Comparison of ENCODE assay signal across 8 cellular contexts in the genomic region with DNA sequence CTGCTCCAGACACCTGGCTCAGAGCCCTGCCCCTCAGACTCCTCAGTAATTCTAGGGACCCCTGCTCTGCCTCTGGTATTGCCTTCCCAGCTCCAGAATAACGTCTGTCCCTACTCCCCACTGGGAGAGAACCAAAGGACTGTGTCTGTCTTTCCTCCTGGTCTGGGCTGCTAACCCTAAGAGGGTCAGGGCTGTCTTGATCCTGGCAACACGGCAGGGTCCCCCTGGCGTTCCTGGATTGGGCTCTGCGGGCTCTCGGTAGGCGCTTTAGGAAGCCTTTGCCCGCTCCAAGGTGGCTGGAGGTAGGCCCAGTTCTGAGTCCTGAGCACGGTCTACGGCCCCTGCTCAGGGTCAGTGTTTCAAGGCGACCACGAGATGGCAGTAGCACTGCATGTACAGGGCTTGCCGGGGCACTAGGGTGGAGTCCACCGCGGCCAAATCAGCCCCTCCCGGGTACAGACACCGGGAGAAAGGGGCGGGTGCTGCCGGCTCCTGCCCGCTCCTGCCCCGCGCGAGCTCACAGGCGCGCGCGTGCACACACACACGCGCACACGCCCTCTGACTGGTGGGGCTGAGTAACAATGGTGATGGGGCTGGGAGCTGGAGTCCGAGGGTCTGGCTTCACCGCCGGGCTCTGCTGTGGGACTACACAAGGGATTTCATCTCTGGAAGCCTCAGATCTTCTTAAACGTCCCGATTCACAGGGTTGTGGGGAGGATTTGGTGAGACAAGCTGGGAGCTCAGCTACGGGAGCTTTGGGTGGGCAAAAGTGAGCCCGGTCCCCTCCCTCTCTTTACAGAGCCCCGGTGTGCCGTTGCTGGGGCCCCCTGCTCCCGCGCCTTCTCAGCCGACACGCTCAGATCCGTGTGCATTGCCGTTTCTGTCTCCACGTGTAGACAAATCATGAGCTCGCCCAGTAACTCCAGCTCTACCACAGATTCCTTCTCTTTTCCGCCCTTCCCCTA. TPM values are rescaled to one million over a fixed set of nuclear protein-coding genes. Genes with fewer than 3 reads are reported as not detected.
A peak's percentile ranks its signal among the peaks of the same experiment; 100 is the strongest.
DNase-seq lines count a peak whose midpoint lies in the region; ATAC-seq and TF ChIP-seq lines count a peak whose summit lies in the region.

No MANE protein-coding gene starts in this region.

- intact Hi-C loops in natural killer cell (cut with micrococcal nuclease) = loop anchor here (1.0 to 10.0 kb wide), 5 partner anchors 61 to 773 kb away; no protein-coding TSS in a partner anchor

- ATAC-seq in GM21825 (IDR thresholded peaks at IDR 0.05; ENCODE audit: unreplicated experiment) (peak; percentile 63), natural killer cell (peak; percentile 91 to 93 (median 92))
- ATAC-seq in activated T-helper 17 cell treated with anti-CD3 and anti-CD28 coated beads, Interleukin-2, amount 50 U/mL, for 72 hours (replicated peaks) = peak; percentile 88
- ATAC-seq in stimulated activated naive B cell treated with anti-CD40 and anti-IgM and Interleukin-4, amounts not matched to agents 10 μg/mL and 1 μg/mL and 100 μg/mL, for 72 hours (replicated peaks) = peak; percentile 74 to 75

- peaks cover 3% of the 10 kb centered on the region for H3K27me3 Mint-ChIP-seq in activated T-helper 17 cell treated with anti-CD3 and anti-CD28 coated beads, Interleukin-2, amount 50 U/mL, for 72 hours
- H3K27me3 Mint-ChIP-seq in natural killer cell (ENCODE audit: low read depth in 2 of 2) = peaks cover 0 to 10% of the 10 kb centered on the region in 2 donors
- no peaks in the 10 kb centered on the region for H3K27me3 Mint-ChIP-seq in stimulated activated naive B cell treated with anti-CD40 and anti-IgM and Interleukin-4, amounts not matched to agents 10 μg/mL and 1 μg/mL and 100 μg/mL, for 72 hours

- H3K36me3 Mint-ChIP-seq in activated T-helper 17 cell treated with anti-CD3 and anti-CD28 coated beads, Interleukin-2, amount 50 U/mL, for 72 hours (ENCODE audit: low read depth) = peaks cover 2% of the 10 kb centered on the region
- no peaks in the 10 kb centered on the region for H3K36me3 Mint-ChIP-seq in natural killer cell
- H3K36me3 Mint-ChIP-seq in stimulated activated naive B cell treated with anti-CD40 and anti-IgM and Interleukin-4, amounts not matched to agents 10 μg/mL and 1 μg/mL and 100 μg/mL, for 72 hours = peaks cover 17 to 24% of the 10 kb centered on the region in 2 donors

- no peaks in the 10 kb centered on the region for H3K9me3 Mint-ChIP-seq in activated T-helper 17 cell treated with anti-CD3 and anti-CD28 coated beads, Interleukin-2, amount 50 U/mL, for 72 hours
- no peaks in the 10 kb centered on the region for H3K9me3 Mint-ChIP-seq in natural killer cell
- no peaks in the 10 kb centered on the region for H3K9me3 Mint-ChIP-seq in stimulated activated naive B cell treated with anti-CD40 and anti-IgM and Interleukin-4, amounts not matched to agents 10 μg/mL and 1 μg/mL and 100 μg/mL, for 72 hours

- DNase-seq in DMS79 (lab: John Stamatoyannopoulos, UW) = peak; percentile 57
- peak; percentile 88 for DNase-seq in LHCN-M2 (ENCODE audit: low read depth)
- peak; percentile 95 for DNase-seq in RKO (ENCODE audit: low spot score)
- peak; percentile 90 for DNase-seq in fibroblast of peridontal ligament (ENCODE audit: extremely low read depth)
- peak; percentile 77 for DNase-seq in natural killer cell
- peak; percentile 89 for DNase-seq in stimulated activated naive B cell treated with anti-CD40 and anti-IgM and Interleukin-4, amounts not matched to agents 10 μg/mL and 1 μg/mL and 100 μg/mL, for 72 hours

- H3K4me1 Mint-ChIP-seq in activated T-helper 17 cell treated with anti-CD3 and anti-CD28 coated beads, Interleukin-2, amount 50 U/mL, for 72 hours = peaks cover 18% of the 10 kb centered on the region
- H3K4me1 Mint-ChIP-seq in natural killer cell = peaks cover 16 to 27% of the 10 kb centered on the region in 2 donors
- H3K4me1 Mint-ChIP-seq in stimulated activated naive B cell treated with anti-CD40 and anti-IgM and Interleukin-4, amounts not matched to agents 10 μg/mL and 1 μg/mL and 100 μg/mL, for 72 hours = peaks cover 53 to 68% of the 10 kb centered on the region in 2 donors

- TF ChIP-seq CTCF in natural killer cell (IDR thresholded peaks at IDR 0.05) = peak; percentile 88

- H3K4me3 Mint-ChIP-seq in activated T-helper 17 cell treated with anti-CD3 and anti-CD28 coated beads, Interleukin-2, amount 50 U/mL, for 72 hours = peak overlapping the region; percentile 86
- H3K4me3 Mint-ChIP-seq in natural killer cell = peak overlapping the region; percentile 79
- peak overlapping the region; percentile 90 to 92 for H3K4me3 Mint-ChIP-seq in stimulated activated naive B cell treated with anti-CD40 and anti-IgM and Interleukin-4, amounts not matched to agents 10 μg/mL and 1 μg/mL and 100 μg/mL, for 72 hours

- H3K27ac Mint-ChIP-seq in activated T-helper 17 cell treated with anti-CD3 and anti-CD28 coated beads, Interleukin-2, amount 50 U/mL, for 72 hours = peak overlapping the region; percentile 84
- H3K27ac Mint-ChIP-seq in natural killer cell = peak overlapping the region in 1 of 2 donors; percentile 72
- H3K27ac Mint-ChIP-seq in stimulated activated naive B cell treated with anti-CD40 and anti-IgM and Interleukin-4, amounts not matched to agents 10 μg/mL and 1 μg/mL and 100 μg/mL, for 72 hours = peak overlapping the region; percentile 98

RNA-seq across cellular contexts. Expression of a gene that starts 30.1 kb away (rescaled TPM):
- total RNA-seq in LHCN-M2 (2014; rRNA removed) = 103 and 152 TPM in 2 replicates
- polyA plus RNA-seq in LHCN-M2 (2012) = 85.0 TPM
- 1 to 10 TPM; 3.5 to 7.3 TPM for total RNA-seq in activated T-helper 17 cell treated with anti-CD3 and anti-CD28 coated beads, Interleukin-2, amount 50 U/mL, for 72 hours
- total RNA-seq in natural killer cell = 10 to 100 TPM in 2 of 3 donors, 1 to 10 TPM in 1; 7.5 to 61.6 (median 15.9) TPM

RNA-seq across cellular contexts. Expression of a gene that starts 49.1 kb away (rescaled TPM):
- total RNA-seq in LHCN-M2 (2014; rRNA removed) = 100 and 139 TPM in 2 replicates
- 87.5 TPM for polyA plus RNA-seq in LHCN-M2 (2012)
- 100 to 1,000 TPM; 124 to 273 TPM for total RNA-seq in activated T-helper 17 cell treated with anti-CD3 and anti-CD28 coated beads, Interleukin-2, amount 50 U/mL, for 72 hours
- total RNA-seq in natural killer cell = 10 to 100 TPM; 59.3 to 73.8 (median 61.5) TPM

RNA-seq across cellular contexts. Expression of a gene that starts 51.1 kb away (rescaled TPM):
- total RNA-seq in LHCN-M2 (2014; rRNA removed) (33.8 and 50.3 TPM in 2 replicates), natural killer cell (100 to 1,000 TPM; 102 to 132 (median 107) TPM)
- polyA plus RNA-seq in LHCN-M2 (2012) = 45.5 TPM
- 10 to 100 TPM; 21.5 to 60.0 TPM for total RNA-seq in activated T-helper 17 cell treated with anti-CD3 and anti-CD28 coated beads, Interleukin-2, amount 50 U/mL, for 72 hours

Comparison
In these comparisons a context has a peak if more than half of its experiments do, and no peak if none do; other contexts are left out.
1. Peak in every context shown above with its lines: DNase-seq and ATAC-seq.